In genomic region chr7:128865303-128865702, GRCh38 we compare ENCODE assay signal across 16 cellular contexts. TPM values are rescaled to one million over a fixed set of nuclear protein-coding genes. Genes with fewer than 3 reads are reported as not detected.
A peak's percentile ranks its signal among the peaks of the same experiment; 100 is the strongest.
DNase-seq lines count a peak whose midpoint lies in the region; ATAC-seq and TF ChIP-seq lines count a peak whose summit lies in the region.
"Had no signal": no experiment of that assay in that cellular context is flagged by ENCODE, and none has a peak within 500 bp of the region (broad histone marks: within the 10 kb centered on the region; RNA-seq: fewer than 3 reads in every experiment).

No MANE protein-coding gene starts in this region.

- peaks cover 26% of the 10 kb centered on the region for H3K79me2 ChIP-seq in PC-3 (ENCODE audit: low read length)

- H3K27me3 Mint-ChIP-seq in CD4-positive, CD25-positive, alpha-beta regulatory T cell, result peaks cover 13% of the 10 kb centered on the region
- H3K27me3 Mint-ChIP-seq in brain (peaks cover 17% of the 10 kb centered on the region), nephron (ENCODE audit: low read depth) (peaks cover 18% of the 10 kb centered on the region)

- H3K27ac Mint-ChIP-seq in CD4-positive, CD25-positive, alpha-beta regulatory T cell, result no peak overlapping the region
- peak overlapping the region in 4 of 5 experiments; percentile 1 to 48 (median 9) for H3K27ac Mint-ChIP-seq in brain
- H3K27ac Mint-ChIP-seq in nephron, result no peak overlapping the region

- POLR2A ChIA-PET in PC-3 (lab: Charles Lee; ENCODE audit: unreplicated experiment), result no interaction called here

- peaks cover 37% of the 10 kb centered on the region for H3K4me1 ChIP-seq in CD4-positive, CD25-positive, alpha-beta regulatory T cell (ENCODE audit: control insufficient read depth, insufficient read depth, low read length, poor library complexity, severe bottlenecking)
- H3K4me1 ChIP-seq in PC-3 (ENCODE audit: insufficient read depth, low read length), result peaks cover 9% of the 10 kb centered on the region

- peaks cover 0 to 45% (median 25%) of the 10 kb centered on the region in 4 donors for H3K4me1 Mint-ChIP-seq in CD4-positive, CD25-positive, alpha-beta regulatory T cell
- H3K4me1 Mint-ChIP-seq in brain, result peaks cover 72% of the 10 kb centered on the region
- H3K4me1 Mint-ChIP-seq in nephron, result peaks cover 57% of the 10 kb centered on the region

- peaks cover 11% of the 10 kb centered on the region for H3K36me3 ChIP-seq in CD4-positive, CD25-positive, alpha-beta regulatory T cell (ENCODE audit: control insufficient read depth, insufficient read depth, low read length)
- peaks cover 5% of the 10 kb centered on the region; the same call in 1 of the 2 replicates for H3K36me3 ChIP-seq in PC-3 (ENCODE audit: low read depth, low read length)

- H2AFZ ChIP-seq in PC-3 (ENCODE audit: low read length), result no peak overlapping the region

- no peaks in the 10 kb centered on the region for H3K9me3 Mint-ChIP-seq in CD4-positive, CD25-positive, alpha-beta regulatory T cell
- H3K9me3 Mint-ChIP-seq in brain (peaks cover 0 to 7% (median 0%) of the 10 kb centered on the region in 5 experiments), nephron (no peaks in the 10 kb centered on the region)

- no peak for DNase-seq in CD4-positive, CD25-positive, alpha-beta regulatory T cell
- DNase-seq in PC-3 (no peak), T-helper 9 cell (no peak), DMS114 treated with DMSO at 0.1 percent for 48 hours (lab: John Stamatoyannopoulos, UW; ENCODE audit: unreplicated experiment) (no peak), kidney tubule cell (ENCODE audit: low spot score) (no peak)
- DNase-seq: CD8-positive, alpha-beta memory T cell; DMS 273 treated with DMSO at 0.1 percent for 48 hours; H7; NCI-H1417; NCI-H1930; NCI-H2171; NCI-H510A had no signal

- no peaks in the 10 kb centered on the region for H3K27me3 ChIP-seq in CD4-positive, CD25-positive, alpha-beta regulatory T cell (ENCODE audit: control insufficient read depth, insufficient read depth, low read length)
- no peaks in the 10 kb centered on the region for H3K27me3 ChIP-seq in PC-3 (ENCODE audit: low read length)

- no peak overlapping the region for H3K9ac ChIP-seq in PC-3 (ENCODE audit: low read length)

- H3K36me3 Mint-ChIP-seq in CD4-positive, CD25-positive, alpha-beta regulatory T cell, result peaks cover 19% of the 10 kb centered on the region
- H3K36me3 Mint-ChIP-seq in brain, result peaks cover 24% of the 10 kb centered on the region
- peaks cover 18% of the 10 kb centered on the region for H3K36me3 Mint-ChIP-seq in nephron (ENCODE audit: low read depth)

- no peak overlapping the region for H3K4me3 ChIP-seq in CD4-positive, CD25-positive, alpha-beta regulatory T cell (ENCODE audit: low read depth, low read length)
- H3K4me3 ChIP-seq in PC-3 (ENCODE audit: low read length), result no peak overlapping the region

- H3K9me3 ChIP-seq in CD4-positive, CD25-positive, alpha-beta regulatory T cell (ENCODE audit: control insufficient read depth in 2 of 2, low read length in 2 of 2), result no peaks in the 10 kb centered on the region
- no peaks in the 10 kb centered on the region for H3K9me3 ChIP-seq in PC-3 (ENCODE audit: low read length)

- H3K4me3 Mint-ChIP-seq in CD4-positive, CD25-positive, alpha-beta regulatory T cell, result peak overlapping the region; percentile 13 to 95 (median 64)
- H3K4me3 Mint-ChIP-seq in brain (peak overlapping the region; percentile 10 to 99 (median 38)), nephron (peak overlapping the region; percentile 59 to 69 (median 61))

- ATAC-seq in CD4-positive, CD25-positive, alpha-beta regulatory T cell (ENCODE audit: low read depth in 2 of 2), result no peak
- ATAC-seq in PC-3, result no peak

- no peaks in the 10 kb centered on the region for H3K9me2 ChIP-seq in PC-3 (replicated peaks; ENCODE audit: low read length)

- H3F3A ChIP-seq in PC-3 (ENCODE audit: low read length, unreplicated experiment), result no peaks in the 10 kb centered on the region

- no peak overlapping the region for H3K27ac ChIP-seq in CD4-positive, CD25-positive, alpha-beta regulatory T cell (ENCODE audit: insufficient read depth, low read length, poor library complexity, severe bottlenecking)
- no peak overlapping the region for H3K27ac ChIP-seq in PC-3 (ENCODE audit: low read length)

- intact Hi-C loops in PC-3 (cut with micrococcal nuclease), result no loop called here

- no peak overlapping the region for H3K4me2 ChIP-seq in PC-3 (ENCODE audit: low read length)

- TF ChIP-seq CTCF in PC-3 (conservative IDR thresholded peaks at IDR 0.05; ENCODE audit: low read depth, low read length), result no peak
- no peak for TF ChIP-seq CTCF in brain (conservative IDR thresholded peaks at IDR 0.05)
- no peak for TF ChIP-seq CTCF in nephron (IDR thresholded peaks at IDR 0.05; ENCODE audit: unreplicated experiment in 3 of 3)

- TSS peak; percentile 2 for BruUV-seq in PC-3 (replicated peaks; lab: Mats Ljungman, UMichigan)

- CTCF ChIA-PET in PC-3 (lab: Charles Lee), result no interaction called here

- no peaks in the 10 kb centered on the region for H4K20me1 ChIP-seq in PC-3 (ENCODE audit: low read length)

RNA-seq across cellular contexts. Expression of gene ATP6V1F, which starts 2.6 kb away (rescaled TPM):
- 67.9 TPM for total RNA-seq in CD4-positive, CD25-positive, alpha-beta regulatory T cell
- 100 to 1,000 TPM; 306 to 361 (median 340) TPM for polyA plus RNA-seq in CD4-positive, CD25-positive, alpha-beta regulatory T cell
- total RNA-seq in PC-3 (2014; rRNA removed), result 129 and 131 TPM in 2 replicates
- polyA plus RNA-seq in brain (ENCODE audit: insufficient read depth, low read depth, low replicate concordance), result 392 TPM

RNA-seq across cellular contexts. Expression of gene FLNC, which starts 35.1 kb away (rescaled TPM):
- total RNA-seq in CD4-positive, CD25-positive, alpha-beta regulatory T cell, result not detected
- polyA plus RNA-seq in CD4-positive, CD25-positive, alpha-beta regulatory T cell, result not detected
- total RNA-seq in PC-3 (2014; rRNA removed), result 88.7 and 121 TPM in 2 replicates
- polyA plus RNA-seq in brain (ENCODE audit: insufficient read depth, low read depth, low replicate concordance), result 7.8 TPM
- total RNA-seq: CD8-positive, alpha-beta memory T cell had no signal
- polyA plus RNA-seq: CD8-positive, alpha-beta memory T cell had no signal

RNA-seq across cellular contexts. Expression of gene KCP, which starts 45.2 kb away (rescaled TPM):
- total RNA-seq in CD4-positive, CD25-positive, alpha-beta regulatory T cell, result 0.22 TPM
- under 1 TPM in 2 of 4 donors, not detected in 2; 0.08 TPM for polyA plus RNA-seq in CD4-positive, CD25-positive, alpha-beta regulatory T cell
- 3.2 and 3.4 TPM in 2 replicates for total RNA-seq in PC-3 (2014; rRNA removed)
- polyA plus RNA-seq in brain (ENCODE audit: insufficient read depth, low read depth, low replicate concordance), result 0.29 TPM
- total RNA-seq: LHCN-M2, RPMI7951 had no signal
- polyA plus RNA-seq: CD8-positive, alpha-beta memory T cell had no signal

Comparison
In these comparisons a context has a peak if more than half of its experiments do, and no peak if none do; other contexts are left out.
1. H3K27ac Mint-ChIP-seq: peak in brain (4 of 5); none in CD4-positive, CD25-positive, alpha-beta regulatory T cell (0 of 3) and nephron (0 of 3).
2. RNA of gene FLNC, which starts 35.1 kb away (total RNA-seq): 88.7 to 121 TPM in PC-3; not detected in CD4-positive, CD25-positive, alpha-beta regulatory T cell (single experiment); every median in the first group is over 10 times any median in the second.
3. Peak in every context shown above with its lines, with median percentiles within 50 percentile points of each other: H3K4me3 Mint-ChIP-seq.